ENCODE assay signal across 17 cellular contexts in genomic region chr5:178368278-178368677, GRCh38.
"Had no signal": no experiment of that assay in that cellular context is flagged by ENCODE, and none has a peak within 500 bp of the region (broad histone marks: within the 10 kb centered on the region; RNA-seq: fewer than 3 reads in every experiment).

No MANE protein-coding gene starts in this region.

- DNase-seq: activated CD4-positive, alpha-beta T cell treated with anti-CD3 and anti-CD28 coated beads, Interleukin-2, amount 50 U/mL, for 48 hours; activated gamma-delta T cell; activated T-cell treated with anti-CD3 and anti-CD28 coated beads, Interleukin-2, amount 50 U/mL, for 48 hours; anterior cingulate cortex; cerebellar nuclear complex; effector memory CD4-positive, alpha-beta T cell; foreskin melanocyte; head of caudate nucleus; ovary; stimulated activated naive CD8-positive, alpha-beta T cell treated with anti-CD3 and anti-CD28 coated beads, Interleukin-15, amount 100 ng/mL, for 72 hours; T-helper 1 cell; T1000; WERI-Rb-1 had no signal

- H3K36me3 ChIP-seq: ovary, WERI-Rb-1 had no signal

- H3K27me3 Mint-ChIP-seq: activated naive CD8-positive, alpha-beta T cell; stimulated activated naive CD8-positive, alpha-beta T cell treated with anti-CD3 and anti-CD28 coated beads, Interleukin-15, amount 100 ng/mL, for 72 hours had no signal

- H3K27ac ChIP-seq: ovary, WERI-Rb-1 had no signal

- H3K4me3 ChIP-seq: ovary had no signal

- H3K4me3 Mint-ChIP-seq: activated naive CD8-positive, alpha-beta T cell; dendritic cell treated with granulocyte-macrophage colony-stimulating factor and Interleukin-4, amounts not matched to agents 40 ng/mL and 50 ng/mL, for 4 days; stimulated activated naive CD8-positive, alpha-beta T cell treated with anti-CD3 and anti-CD28 coated beads, Interleukin-15, amount 100 ng/mL, for 72 hours; type B pancreatic cell had no signal

- H3K36me3 Mint-ChIP-seq: activated naive CD8-positive, alpha-beta T cell had no signal

- H3K27me3 ChIP-seq: ovary had no signal

- ATAC-seq: sciatic nerve; stimulated activated naive CD8-positive, alpha-beta T cell treated with anti-CD3 and anti-CD28 coated beads, Interleukin-15, amount 100 ng/mL, for 72 hours had no signal

- H3K27ac Mint-ChIP-seq: activated naive CD8-positive, alpha-beta T cell; dendritic cell treated with granulocyte-macrophage colony-stimulating factor and Interleukin-4, amounts not matched to agents 40 ng/mL and 50 ng/mL, for 4 days; stimulated activated naive CD8-positive, alpha-beta T cell treated with anti-CD3 and anti-CD28 coated beads, Interleukin-15, amount 100 ng/mL, for 72 hours; type B pancreatic cell had no signal

- H3K9me3 Mint-ChIP-seq: stimulated activated naive CD8-positive, alpha-beta T cell treated with anti-CD3 and anti-CD28 coated beads, Interleukin-15, amount 100 ng/mL, for 72 hours had no signal
